Comparison of ENCODE assay signal across 1 cellular context in the genomic region with DNA sequence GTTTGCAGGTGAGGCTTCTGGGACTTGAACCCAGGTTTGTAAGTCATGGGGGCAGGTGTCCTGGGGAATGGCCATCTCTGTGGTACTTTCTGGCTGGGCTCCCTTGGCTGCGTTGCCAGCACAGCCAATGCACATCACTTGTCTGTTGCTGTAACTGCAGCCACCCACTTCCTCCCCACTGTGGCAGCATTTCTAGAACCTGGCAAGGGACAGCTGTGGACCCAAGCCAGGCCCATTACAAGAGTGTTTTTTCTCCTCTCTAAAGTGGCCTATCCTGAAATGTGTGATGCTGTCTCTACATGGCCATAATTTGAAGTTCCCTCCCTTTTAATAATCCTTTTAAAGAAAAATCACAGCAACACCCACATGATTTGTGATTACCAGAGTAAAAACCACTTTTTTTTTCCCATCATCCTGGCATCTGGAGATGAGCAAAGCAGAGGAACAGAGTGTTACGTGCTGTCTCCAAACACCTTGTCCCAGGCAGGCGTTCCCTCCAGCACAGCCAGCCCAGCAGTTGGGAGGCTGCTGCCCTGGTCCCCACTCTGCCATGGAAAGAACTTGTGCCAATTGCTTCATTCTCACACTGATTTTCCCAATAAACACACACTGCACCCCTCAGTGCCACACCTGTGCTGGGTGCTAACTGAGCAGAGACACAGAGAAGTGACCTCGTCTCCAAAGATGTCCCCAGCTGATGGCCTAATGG.
TF ChIP-seq lines count a peak whose summit lies in the region.

No MANE protein-coding gene starts in this region.

TF ChIP-seq in IMR-90, 13 proteins besides CTCF, POLR2A, EP300 and RAD21:
- no peak for TF ChIP-seq SMC3 (IDR thresholded peaks at IDR 0.05; ENCODE audit: low read depth, low read length)
- no peak for TF ChIP-seq CHD1 (IDR thresholded peaks at IDR 0.05; ENCODE audit: low read depth, low read length)
- TF ChIP-seq, protein P1, sequence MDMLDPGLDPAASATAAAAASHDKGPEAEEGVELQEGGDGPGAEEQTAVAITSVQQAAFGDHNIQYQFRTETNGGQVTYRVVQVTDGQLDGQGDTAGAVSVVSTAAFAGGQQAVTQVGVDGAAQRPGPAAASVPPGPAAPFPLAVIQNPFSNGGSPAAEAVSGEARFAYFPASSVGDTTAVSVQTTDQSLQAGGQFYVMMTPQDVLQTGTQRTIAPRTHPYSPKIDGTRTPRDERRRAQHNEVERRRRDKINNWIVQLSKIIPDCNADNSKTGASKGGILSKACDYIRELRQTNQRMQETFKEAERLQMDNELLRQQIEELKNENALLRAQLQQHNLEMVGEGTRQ (IDR thresholded peaks at IDR 0.05; ENCODE audit: low read depth, low read length), result no peak
- TF ChIP-seq MXI1 (IDR thresholded peaks at IDR 0.05; ENCODE audit: borderline replicate concordance, low read depth, low read length), result no peak
- TF ChIP-seq RCOR1 (IDR thresholded peaks at IDR 0.05; ENCODE audit: insufficient replicate concordance, low read length), result no peak
- TF ChIP-seq MAZ (IDR thresholded peaks at IDR 0.05; ENCODE audit: borderline replicate concordance, low read depth, low read length), result no peak
- no peak for TF ChIP-seq BHLHE40 (IDR thresholded peaks at IDR 0.05; ENCODE audit: low read depth, low read length)
- no peak for TF ChIP-seq FOS (IDR thresholded peaks at IDR 0.05; ENCODE audit: low read depth, low read length)
- no peak for TF ChIP-seq MAFK (IDR thresholded peaks at IDR 0.05; ENCODE audit: low read depth, low read length)
- TF ChIP-seq, protein P2, sequence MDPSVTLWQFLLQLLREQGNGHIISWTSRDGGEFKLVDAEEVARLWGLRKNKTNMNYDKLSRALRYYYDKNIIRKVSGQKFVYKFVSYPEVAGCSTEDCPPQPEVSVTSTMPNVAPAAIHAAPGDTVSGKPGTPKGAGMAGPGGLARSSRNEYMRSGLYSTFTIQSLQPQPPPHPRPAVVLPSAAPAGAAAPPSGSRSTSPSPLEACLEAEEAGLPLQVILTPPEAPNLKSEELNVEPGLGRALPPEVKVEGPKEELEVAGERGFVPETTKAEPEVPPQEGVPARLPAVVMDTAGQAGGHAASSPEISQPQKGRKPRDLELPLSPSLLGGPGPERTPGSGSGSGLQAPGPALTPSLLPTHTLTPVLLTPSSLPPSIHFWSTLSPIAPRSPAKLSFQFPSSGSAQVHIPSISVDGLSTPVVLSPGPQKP (IDR thresholded peaks at IDR 0.05; ENCODE audit: borderline replicate concordance, low read depth, low read length), result no peak
- TF ChIP-seq RFX5 (IDR thresholded peaks at IDR 0.05; ENCODE audit: low read depth, low read length), result no peak
- no peak for TF ChIP-seq CEBPB (IDR thresholded peaks at IDR 0.05; ENCODE audit: low read depth, low read length)
